In genomic region chr9:110110154-110110553, GRCh38 we compare ENCODE assay signal across 13 cellular contexts.
DNase-seq lines count a peak whose midpoint lies in the region; ATAC-seq and TF ChIP-seq lines count a peak whose summit lies in the region.
"Had no signal": no experiment of that assay in that cellular context is flagged by ENCODE, and none has a peak within 500 bp of the region (broad histone marks: within the 10 kb centered on the region; RNA-seq: fewer than 3 reads in every experiment).

No MANE protein-coding gene starts in this region.

- no peak overlapping the region; a peak in 1 of 4 replicates for H4K8ac ChIP-seq in IMR-90 (ENCODE audit: low read depth in 2 of 2, low read length in 2 of 2)

- dilution Hi-C loops in IMR-90 (cut with HindIII; ENCODE audit: low sequenced_read_pairs, unreplicated experiment) = no loop called here

- H2BK15ac ChIP-seq in IMR-90 (ENCODE audit: low read depth, low read length) = no peak overlapping the region

- no peak overlapping the region for H3K56ac ChIP-seq in IMR-90 (ENCODE audit: extremely low read depth, insufficient read depth, low read length)

- peak overlapping the region; percentile 64; the same call in 1 of the 2 replicates for H3K23ac ChIP-seq in IMR-90 (ENCODE audit: low read depth, low read length)

- POLR2A ChIA-PET in IMR-90 (lab: Charles Lee; ENCODE audit: unreplicated experiment) = no interaction called here

- no peak for TF ChIP-seq CTCF in IMR-90 (conservative IDR thresholded peaks at IDR 0.05; ENCODE audit: low read depth, low read length)

- no peak overlapping the region for H2AK9ac ChIP-seq in IMR-90 (replicated peaks; ENCODE audit: low read depth, low read length, poor library complexity)

- BruUV-seq in IMR-90 (replicated peaks; lab: Mats Ljungman, UMichigan) = no TSS peak

- peaks cover 23 to 74% of the 10 kb centered on the region in 2 experiments; a peak in 3 of 4 replicates for H3K79me1 ChIP-seq in IMR-90 (ENCODE audit: low read depth in 1 of 2, low read length in 2 of 2)

- H4K20me1 ChIP-seq in BLaER1 (no peaks in the 10 kb centered on the region), IMR-90 (ENCODE audit: insufficient read depth, low read length) (peaks cover 82% of the 10 kb centered on the region)

- H2BK20ac ChIP-seq in IMR-90 (ENCODE audit: low read depth, low read length) = no peak overlapping the region

- in situ Hi-C loops in IMR-90 (cut with MboI; ENCODE audit: low sequenced_read_pairs) = no loop called here

- H3K4me2 ChIP-seq in BLaER1 (0 out of 2 replicates have a peak overlapping the region, but pooled peaks have one; percentile 5), IMR-90 (ENCODE audit: low read depth, low read length) (no peak overlapping the region)

- WGBS in IMR-90 (ENCODE audit: extremely low coverage in 2 of 2, insufficient read length in 1 of 2), 2 experiments = no CpG with 5 or more reads among the region's 2 CpGs

- H3K9me3 ChIP-seq in BLaER1 (no peaks in the 10 kb centered on the region), IMR-90 (ENCODE audit: control insufficient read depth, insufficient read depth, low read length) (no peaks in the 10 kb centered on the region)

- TF ChIP-seq RAD21 in IMR-90 (IDR thresholded peaks at IDR 0.05; ENCODE audit: low read length) = no peak

- ATAC-seq in GM19328 (IDR thresholded peaks at IDR 0.05; ENCODE audit: unreplicated experiment) = peak; percentile 50
- peak; percentile 60 for ATAC-seq in HG02852 (IDR thresholded peaks at IDR 0.05; ENCODE audit: unreplicated experiment)
- ATAC-seq in IMR-90 (ENCODE audit: low read depth) = no peak
- ATAC-seq: natural killer cell treated with Interleukin-12 subunit alpha and Interleukin-12 subunit beta and Interleukin-15 and Interleukin-18, amount 100 ng/mL, for 72 hours; PC-3 had no signal

- no peak overlapping the region for H3K14ac ChIP-seq in IMR-90 (replicated peaks; ENCODE audit: low read depth, low read length)

- no peak overlapping the region for H4K91ac ChIP-seq in IMR-90 (ENCODE audit: insufficient read depth, low read depth, low read length)

- H3K4ac ChIP-seq in IMR-90 (ENCODE audit: low read depth, low read length) = no peak overlapping the region

- CTCF ChIA-PET in IMR-90 (lab: Yijun Ruan, JAX) = no interaction called here

- H2AK5ac ChIP-seq in IMR-90 (ENCODE audit: low read depth, low read length) = no peak overlapping the region

- no peak for TF ChIP-seq POLR2A in IMR-90 (IDR thresholded peaks at IDR 0.05; ENCODE audit: low read depth, low read length)

- H3K9ac ChIP-seq in BLaER1 (no peak overlapping the region), IMR-90 (ENCODE audit: low read depth, low read length) (no peak overlapping the region)

- H2BK5ac ChIP-seq in IMR-90 (ENCODE audit: low read depth, low read length, poor library complexity, severe bottlenecking) = no peak overlapping the region

- H2AFZ ChIP-seq in IMR-90 (replicated peaks; ENCODE audit: low read length, poor library complexity) = no peak overlapping the region

- no peak overlapping the region; the same call in 1 of the 2 replicates for H4K5ac ChIP-seq in IMR-90 (ENCODE audit: low read depth, low read length)

- no peak overlapping the region for H2BK120ac ChIP-seq in IMR-90 (ENCODE audit: low read depth, low read length)

- peaks cover 9% of the 10 kb centered on the region for H3K4me1 ChIP-seq in BLaER1
- H3K4me1 ChIP-seq in IMR-90 (ENCODE audit: control insufficient read depth, insufficient read depth, low read length) = peaks cover 27% of the 10 kb centered on the region

- H3K9me1 ChIP-seq in IMR-90 (ENCODE audit: insufficient read depth, low read length) = peaks cover 36% of the 10 kb centered on the region

- DNase-seq in IMR-90 (no peak), NCI-H1417 (lab: John Stamatoyannopoulos, UW) (no peak), NCI-H2171 (lab: John Stamatoyannopoulos, UW) (no peak), C1 segment of cervical spinal cord (lab: John Stamatoyannopoulos, UW) (no peak), islet precursor cell (no peak)
- DNase-seq: ACHN, kidney, NCI-H1105, PC-3 had no signal

- H3K27me3 ChIP-seq in BLaER1 (no peaks in the 10 kb centered on the region), IMR-90 (ENCODE audit: control insufficient read depth, insufficient read depth, low read length) (no peaks in the 10 kb centered on the region)

- H3K27ac ChIP-seq in BLaER1 (no peak overlapping the region), IMR-90 (ENCODE audit: insufficient read depth, low read length) (peak overlapping the region; percentile 48; the same call in 1 of the 2 replicates)

- H3K4me3 ChIP-seq in BLaER1 = no peak overlapping the region
- H3K4me3 ChIP-seq in IMR-90 (ENCODE audit: insufficient read depth, low read depth, low read length) = no peak overlapping the region

- H3K36me3 ChIP-seq in BLaER1 = no peaks in the 10 kb centered on the region
- peaks cover 9% of the 10 kb centered on the region; the same call in 1 of the 2 replicates for H3K36me3 ChIP-seq in IMR-90 (ENCODE audit: control insufficient read depth, insufficient read depth, low read length)

- H3K18ac ChIP-seq in IMR-90 (ENCODE audit: low read depth, low read length) = no peak overlapping the region

- intact Hi-C loops in IMR-90 (cut with micrococcal nuclease) = no loop called here

TF ChIP-seq in IMR-90, 13 proteins besides CTCF, POLR2A, EP300 and RAD21:
- TF ChIP-seq MAZ (IDR thresholded peaks at IDR 0.05; ENCODE audit: borderline replicate concordance, low read depth, low read length) = no peak
- no peak for TF ChIP-seq MXI1 (IDR thresholded peaks at IDR 0.05; ENCODE audit: borderline replicate concordance, low read depth, low read length)
- TF ChIP-seq RCOR1 (IDR thresholded peaks at IDR 0.05; ENCODE audit: insufficient replicate concordance, low read length) = no peak
- no peak for TF ChIP-seq CHD1 (IDR thresholded peaks at IDR 0.05; ENCODE audit: low read depth, low read length)
- no peak for TF ChIP-seq RFX5 (IDR thresholded peaks at IDR 0.05; ENCODE audit: low read depth, low read length)
- no peak for TF ChIP-seq USF2 (IDR thresholded peaks at IDR 0.05; ENCODE audit: low read depth, low read length)
- no peak for TF ChIP-seq NFE2L2 (IDR thresholded peaks at IDR 0.05; ENCODE audit: low read depth, low read length)
- TF ChIP-seq BHLHE40 (IDR thresholded peaks at IDR 0.05; ENCODE audit: low read depth, low read length) = no peak
- no peak for TF ChIP-seq MAFK (IDR thresholded peaks at IDR 0.05; ENCODE audit: low read depth, low read length)
- no peak for TF ChIP-seq FOS (IDR thresholded peaks at IDR 0.05; ENCODE audit: low read depth, low read length)
- TF ChIP-seq SMC3 (IDR thresholded peaks at IDR 0.05; ENCODE audit: low read depth, low read length) = no peak
- no peak for TF ChIP-seq ELK1 (IDR thresholded peaks at IDR 0.05; ENCODE audit: borderline replicate concordance, low read depth, low read length)
- no peak for TF ChIP-seq CEBPB (IDR thresholded peaks at IDR 0.05; ENCODE audit: low read depth, low read length)
